Comparison of ENCODE assay signal across 8 cellular contexts in the genomic region with DNA sequence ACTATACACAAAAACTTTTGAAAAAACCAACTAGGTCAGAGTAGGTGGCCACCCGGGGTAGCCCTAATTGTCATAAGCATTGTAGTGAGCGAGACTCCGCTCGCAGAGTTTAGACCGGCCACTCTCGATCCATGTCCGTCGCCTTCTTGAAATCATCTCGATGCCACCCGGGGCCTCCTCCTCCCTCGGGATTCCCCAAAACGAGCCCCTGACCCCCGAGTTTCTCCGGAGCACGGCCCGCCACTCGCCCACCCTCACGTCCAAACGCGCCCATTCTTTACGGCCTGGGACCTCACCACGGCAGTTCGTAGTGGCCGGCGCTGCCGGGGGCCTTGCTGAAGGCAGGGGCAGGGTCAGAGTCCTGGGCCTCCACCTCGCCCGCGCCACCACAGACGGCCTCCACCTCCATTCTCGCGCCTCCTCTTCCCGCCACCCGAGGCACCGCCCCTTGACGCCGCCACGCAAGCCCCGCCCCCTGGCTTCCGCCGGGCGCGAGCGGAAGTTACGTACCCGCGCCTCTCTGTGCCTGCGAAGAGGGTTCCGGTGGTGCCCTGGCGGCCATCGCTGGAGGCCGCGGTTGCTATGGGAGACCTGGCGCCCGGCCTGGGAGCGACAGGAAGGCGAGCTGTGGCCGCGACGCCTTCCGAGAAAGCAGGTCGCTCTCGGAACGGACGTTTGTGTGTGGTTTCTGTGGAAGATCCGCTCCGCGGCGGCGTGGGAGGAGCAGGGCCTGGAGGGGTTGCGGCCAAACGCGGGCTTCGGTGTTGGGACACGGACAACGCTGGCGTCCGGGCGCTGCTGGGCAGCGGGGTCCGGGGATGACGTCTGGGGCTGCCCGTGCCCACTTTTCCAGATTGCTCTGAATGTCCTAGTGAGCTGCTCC. TPM values are rescaled to one million over a fixed set of nuclear protein-coding genes. Genes with fewer than 3 reads are reported as not detected.
DNase-seq lines count a peak whose midpoint lies in the region; ATAC-seq and TF ChIP-seq lines count a peak whose summit lies in the region.

RFC2 (minus strand) TSS at position 425 of the 883 bp plus-strand sequence; CDS start at position 409, 16 bp downstream.

- H3K4me1 Mint-ChIP-seq in nephron progenitor cell = peaks cover 30% of the 10 kb centered on the region
- H3K4me1 Mint-ChIP-seq in stimulated activated naive CD8-positive, alpha-beta T cell treated with anti-CD3 and anti-CD28 coated beads, Interleukin-15, amount 100 ng/mL, for 72 hours = peaks cover 58% of the 10 kb centered on the region

- H3K27ac Mint-ChIP-seq in nephron progenitor cell = peak within 1 kb of the TSS; percentile 99
- peak within 1 kb of the TSS; percentile 97 to 100 for H3K27ac Mint-ChIP-seq in stimulated activated naive CD8-positive, alpha-beta T cell treated with anti-CD3 and anti-CD28 coated beads, Interleukin-15, amount 100 ng/mL, for 72 hours

- TF ChIP-seq CTCF in fibroblast of the aortic adventitia (IDR thresholded peaks at IDR 0.05; ENCODE audit: insufficient read depth, low read length) (peak; percentile 4), nephron progenitor cell (IDR thresholded peaks at IDR 0.05) (no peak)

- peak; percentile 79 for TF ChIP-seq POLR2A in Raji (IDR thresholded peaks at IDR 0.05; ENCODE audit: insufficient read depth, low read depth, low read length)

- no peaks in the 10 kb centered on the region for H3K9me3 Mint-ChIP-seq in nephron progenitor cell
- H3K9me3 Mint-ChIP-seq in stimulated activated naive CD8-positive, alpha-beta T cell treated with anti-CD3 and anti-CD28 coated beads, Interleukin-15, amount 100 ng/mL, for 72 hours = no peaks in the 10 kb centered on the region

- peak; percentile 98 for DNase-seq in ELF-1 (ENCODE audit: low read depth, low spot score)
- DNase-seq in GOT3 (lab: John Stamatoyannopoulos, UW) = peak; percentile 88
- peak; percentile 100 for DNase-seq in LoVo (ENCODE audit: low spot score)
- peak; percentile 98 for DNase-seq in activated effector memory CD4-positive, alpha-beta T cell treated with Interleukin-2 at 50 U/mL for 16 hours
- peak; percentile 94 for DNase-seq in fibroblast of the aortic adventitia (ENCODE audit: low read depth)
- DNase-seq in nephron progenitor cell = peak; percentile 99
- DNase-seq in stimulated activated naive CD8-positive, alpha-beta T cell treated with anti-CD3 and anti-CD28 coated beads, Interleukin-15, amount 100 ng/mL, for 72 hours = peak; percentile 98 to 99

- peaks cover 32% of the 10 kb centered on the region for H3K36me3 Mint-ChIP-seq in nephron progenitor cell (ENCODE audit: low read depth)

- peak within 1 kb of the TSS; percentile 98 for H3K4me3 ChIP-seq in fibroblast of the aortic adventitia (ENCODE audit: low read depth, low read length)

- H3K27me3 Mint-ChIP-seq in nephron progenitor cell (ENCODE audit: low read depth, poor library complexity) = no peaks in the 10 kb centered on the region
- H3K27me3 Mint-ChIP-seq in stimulated activated naive CD8-positive, alpha-beta T cell treated with anti-CD3 and anti-CD28 coated beads, Interleukin-15, amount 100 ng/mL, for 72 hours = no peaks in the 10 kb centered on the region

- H3K4me3 Mint-ChIP-seq in nephron progenitor cell = peak within 1 kb of the TSS; percentile 96
- H3K4me3 Mint-ChIP-seq in stimulated activated naive CD8-positive, alpha-beta T cell treated with anti-CD3 and anti-CD28 coated beads, Interleukin-15, amount 100 ng/mL, for 72 hours = peak within 1 kb of the TSS; percentile 95 to 98

- peak; percentile 99 for ATAC-seq in stimulated activated naive CD8-positive, alpha-beta T cell treated with anti-CD3 and anti-CD28 coated beads, Interleukin-15, amount 100 ng/mL, for 72 hours

RNA-seq across cellular contexts. Expression of gene RFC2, which starts in this region (rescaled TPM):
- total RNA-seq in fibroblast of the aortic adventitia (ENCODE audit: low replicate concordance) = 2.5 and 39.0 TPM in 2 replicates

Comparison
In these comparisons a context has a peak if more than half of its experiments do, and no peak if none do; other contexts are left out.
1. Peak in every context shown above with its lines: DNase-seq, ATAC-seq and H3K4me3 ChIP-seq.